Comparison of ENCODE assay signal across 8 cellular contexts in genomic region chr4:42568610-42569207, GRCh38.
A peak's percentile ranks its signal among the peaks of the same experiment; 100 is the strongest.
DNase-seq lines count a peak whose midpoint lies in the region; ATAC-seq and TF ChIP-seq lines count a peak whose summit lies in the region.

No MANE protein-coding gene starts in this region.

- no peaks in the 10 kb centered on the region for H3K9me3 ChIP-seq in CD4-positive, alpha-beta T cell (ENCODE audit: control insufficient read depth, low read length)

- POLR2A ChIA-PET in CD4-positive, alpha-beta T cell (lab: Charles Lee) = interaction anchor here (0.9 to 1.2 kb wide), 3 partner anchors 34 to 181 kb away, joined by 3 to 4 read pairs (median 3); no protein-coding TSS in a partner anchor

- peaks cover 18% of the 10 kb centered on the region for H3K36me3 Mint-ChIP-seq in CD4-positive, alpha-beta T cell (ENCODE audit: low read depth)
- H3K36me3 Mint-ChIP-seq in activated CD4-positive, alpha-beta T cell treated with anti-CD3 and anti-CD28 coated beads, Interleukin-2, amount 10 ng/mL, durations not matched to agents 24 days and 14 days (ENCODE audit: low read depth) = peaks cover 2% of the 10 kb centered on the region

- peak; percentile 93 for TF ChIP-seq CTCF in CD4-positive, alpha-beta T cell (IDR thresholded peaks at IDR 0.05)

- ATAC-seq in CD4-positive, alpha-beta T cell (ENCODE audit: poor library complexity) = peak; percentile 89
- ATAC-seq in GM19328 (IDR thresholded peaks at IDR 0.05; ENCODE audit: unreplicated experiment) (peak; percentile 93), HG03432 (IDR thresholded peaks at IDR 0.05; ENCODE audit: unreplicated experiment) (peak; percentile 98)

- no peak overlapping the region for H3K27ac ChIP-seq in CD4-positive, alpha-beta T cell (ENCODE audit: low read depth, low read length)

- no peaks in the 10 kb centered on the region for H3K4me1 Mint-ChIP-seq in CD4-positive, alpha-beta T cell (ENCODE audit: low read depth)
- H3K4me1 Mint-ChIP-seq in activated CD4-positive, alpha-beta T cell treated with anti-CD3 and anti-CD28 coated beads, Interleukin-2, amount 10 ng/mL, durations not matched to agents 24 days and 14 days = no peaks in the 10 kb centered on the region

- CTCF ChIA-PET in CD4-positive, alpha-beta T cell (lab: Charles Lee) = interaction anchor here (0.7 to 1.1 kb wide), 6 partner anchors 9 to 297 kb away, joined by 3 to 7 read pairs (median 4); no protein-coding TSS in a partner anchor

- DNase-seq in CD4-positive, alpha-beta T cell = peak; percentile 30 to 58 (median 48)
- DNase-seq in NCI-H460 (ENCODE audit: extremely low read depth, low read depth) (peak; percentile 69), ecto neural progenitor cell (ENCODE audit: low spot score) (peak; percentile 53), medulla oblongata (ENCODE audit: extremely low spot score) (peak; percentile 92)
- DNase-seq in activated CD4-positive, alpha-beta T cell treated with anti-CD3 and anti-CD28 coated beads, Interleukin-2, amount 10 ng/mL, durations not matched to agents 24 days and 14 days = peak; percentile 89
- peak; percentile 7 to 34 for DNase-seq in stimulated activated CD8-positive, alpha-beta memory T cell treated with anti-CD3 and anti-CD28 coated beads, Interleukin-4, amount 100 ng/mL, for 1 hour (ENCODE audit: low read depth in 2 of 2, low spot score in 1 of 2)

- H3K4me3 Mint-ChIP-seq in CD4-positive, alpha-beta T cell = no peak overlapping the region
- H3K4me3 Mint-ChIP-seq in activated CD4-positive, alpha-beta T cell treated with anti-CD3 and anti-CD28 coated beads, Interleukin-2, amount 10 ng/mL, durations not matched to agents 24 days and 14 days = no peak overlapping the region

- H3K27ac Mint-ChIP-seq in CD4-positive, alpha-beta T cell = no peak overlapping the region
- H3K27ac Mint-ChIP-seq in activated CD4-positive, alpha-beta T cell treated with anti-CD3 and anti-CD28 coated beads, Interleukin-2, amount 10 ng/mL, durations not matched to agents 24 days and 14 days = no peak overlapping the region

- H3K27me3 ChIP-seq in CD4-positive, alpha-beta T cell (ENCODE audit: control insufficient read depth, insufficient read depth, low read length) = no peaks in the 10 kb centered on the region

- no peaks in the 10 kb centered on the region for H3K9me3 Mint-ChIP-seq in CD4-positive, alpha-beta T cell
- H3K9me3 Mint-ChIP-seq in activated CD4-positive, alpha-beta T cell treated with anti-CD3 and anti-CD28 coated beads, Interleukin-2, amount 10 ng/mL, durations not matched to agents 24 days and 14 days = no peaks in the 10 kb centered on the region

- H3K27me3 Mint-ChIP-seq in CD4-positive, alpha-beta T cell = no peaks in the 10 kb centered on the region
- no peaks in the 10 kb centered on the region for H3K27me3 Mint-ChIP-seq in activated CD4-positive, alpha-beta T cell treated with anti-CD3 and anti-CD28 coated beads, Interleukin-2, amount 10 ng/mL, durations not matched to agents 24 days and 14 days

- intact Hi-C loops in CD4-positive, alpha-beta T cell (cut with DNase I, micrococcal nuclease) = loop anchor here (1.0 to 10.0 kb wide), 5 partner anchors 182 to 586 kb away; no protein-coding TSS in a partner anchor
- intact Hi-C loops in activated CD4-positive, alpha-beta T cell treated with anti-CD3 and anti-CD28 coated beads, Interleukin-2, amount 10 ng/mL, durations not matched to agents 24 days and 14 days (cut with micrococcal nuclease) = loop anchor here (1.0 to 2.0 kb wide), 4 partner anchors 86 to 297 kb away; no protein-coding TSS in a partner anchor

Comparison
In these comparisons a context has a peak if more than half of its experiments do, and no peak if none do; other contexts are left out.
1. DNase-seq: peak in every context shown above with its lines; median percentile 92 in medulla oblongata; 89 in activated CD4-positive, alpha-beta T cell treated with anti-CD3 and anti-CD28 coated beads, Interleukin-2, amount 10 ng/mL, durations not matched to agents 24 days and 14 days; 69 in NCI-H460; 53 in ecto neural progenitor cell; 48 in CD4-positive, alpha-beta T cell; 20 in stimulated activated CD8-positive, alpha-beta memory T cell treated with anti-CD3 and anti-CD28 coated beads, Interleukin-4, amount 100 ng/mL, for 1 hour.